1 cellular context compared by ENCODE assay signal in the genomic region with DNA sequence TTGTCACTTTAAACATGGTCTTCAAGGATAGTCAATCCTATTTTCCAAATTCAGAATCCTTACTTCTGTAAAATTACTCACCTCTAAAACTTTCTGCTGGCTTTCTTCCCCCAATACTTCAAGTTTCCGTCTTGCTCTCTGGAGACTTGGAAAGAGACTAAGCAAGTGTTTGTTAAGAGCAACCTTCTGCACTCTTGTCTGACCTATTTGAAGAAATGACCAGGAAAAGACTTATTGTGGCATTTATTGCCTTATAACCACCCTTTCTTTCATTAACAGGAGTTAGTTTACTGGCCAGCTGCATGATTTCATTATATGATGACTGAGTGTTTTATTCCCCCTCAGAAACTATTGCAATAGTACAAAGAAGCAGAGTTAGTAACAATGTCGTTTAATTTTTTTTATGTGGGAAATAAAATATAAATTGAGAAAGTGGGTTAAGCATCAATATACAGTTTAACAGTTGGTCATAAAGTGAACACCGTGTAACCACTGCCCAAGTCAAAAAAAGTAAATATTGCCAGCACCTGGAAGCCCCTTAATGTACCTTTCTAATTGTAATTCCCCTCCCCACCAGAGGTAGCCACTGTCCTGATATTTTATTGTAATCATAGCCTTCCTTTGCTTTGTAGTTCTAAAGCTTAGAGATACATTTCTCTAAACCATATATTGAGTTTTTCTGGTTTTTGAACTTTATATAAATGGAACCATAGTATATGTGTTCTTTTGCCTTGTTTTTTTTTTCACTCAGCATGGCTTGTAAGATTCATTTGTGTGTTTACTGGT.
TF ChIP-seq lines count a peak whose summit lies in the region.

No MANE protein-coding gene starts in this region.

TF ChIP-seq in SK-N-SH treated with all-trans-retinoic acid at 6 μM for 48 hours, 23 proteins besides CTCF, POLR2A, EP300 and RAD21 (continued from another document):
- TF ChIP-seq BACH2 (CRISPR knock-in tag; IDR thresholded peaks at IDR 0.05; ENCODE audit: borderline replicate concordance) (no peak), ARNTL (CRISPR knock-in tag; IDR thresholded peaks at IDR 0.05; ENCODE audit: borderline replicate concordance, low read depth) (no peak)
- TF ChIP-seq, protein P1, sequence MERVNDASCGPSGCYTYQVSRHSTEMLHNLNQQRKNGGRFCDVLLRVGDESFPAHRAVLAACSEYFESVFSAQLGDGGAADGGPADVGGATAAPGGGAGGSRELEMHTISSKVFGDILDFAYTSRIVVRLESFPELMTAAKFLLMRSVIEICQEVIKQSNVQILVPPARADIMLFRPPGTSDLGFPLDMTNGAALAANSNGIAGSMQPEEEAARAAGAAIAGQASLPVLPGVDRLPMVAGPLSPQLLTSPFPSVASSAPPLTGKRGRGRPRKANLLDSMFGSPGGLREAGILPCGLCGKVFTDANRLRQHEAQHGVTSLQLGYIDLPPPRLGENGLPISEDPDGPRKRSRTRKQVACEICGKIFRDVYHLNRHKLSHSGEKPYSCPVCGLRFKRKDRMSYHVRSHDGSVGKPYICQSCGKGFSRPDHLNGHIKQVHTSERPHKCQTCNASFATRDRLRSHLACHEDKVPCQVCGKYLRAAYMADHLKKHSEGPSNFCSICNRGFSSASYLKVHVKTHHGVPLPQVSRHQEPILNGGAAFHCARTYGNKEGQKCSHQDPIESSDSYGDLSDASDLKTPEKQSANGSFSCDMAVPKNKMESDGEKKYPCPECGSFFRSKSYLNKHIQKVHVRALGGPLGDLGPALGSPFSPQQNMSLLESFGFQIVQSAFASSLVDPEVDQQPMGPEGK (CRISPR knock-in tag; IDR thresholded peaks at IDR 0.05; ENCODE audit: borderline replicate concordance) = no peak
